Comparison of ENCODE assay signal across 8 cellular contexts in the genomic region with DNA sequence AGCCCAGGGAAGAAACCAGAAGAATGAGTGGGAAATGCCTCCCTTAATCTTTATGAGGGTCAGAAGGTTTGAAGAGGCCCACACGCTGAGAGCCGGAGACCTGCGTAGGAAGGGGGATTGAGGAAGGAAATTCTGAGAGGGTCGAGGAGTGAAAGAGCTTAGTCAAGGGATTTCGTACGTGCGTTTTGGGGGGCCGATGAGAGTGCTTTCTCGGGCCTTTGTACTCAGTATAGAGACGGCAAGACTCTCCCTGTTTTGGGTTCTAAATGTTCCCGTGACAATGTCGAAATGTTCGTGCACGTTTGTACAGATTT. TPM values are rescaled to one million over a fixed set of nuclear protein-coding genes. Genes with fewer than 3 reads are reported as not detected.
DNase-seq lines count a peak whose midpoint lies in the region; FAIRE-seq and TF ChIP-seq lines count a peak whose summit lies in the region.

No MANE protein-coding gene starts in this region.

- TF ChIP-seq EP300 in sigmoid colon (IDR thresholded peaks at IDR 0.05), result no peak

- H3K9me3 ChIP-seq in HUES64 (ENCODE audit: insufficient read depth, low read depth, low read length) (no peaks in the 10 kb centered on the region), sigmoid colon (no peaks in the 10 kb centered on the region)

- H3K4me1 ChIP-seq in HUES64 (ENCODE audit: insufficient read depth, low read length) (peaks cover 13% of the 10 kb centered on the region), sigmoid colon (peaks cover 0 to 49% (median 44%) of the 10 kb centered on the region in 4 donors)

- peak overlapping the region; percentile 88 for H3K4me3 ChIP-seq in HUES64 (ENCODE audit: low read length)
- peak overlapping the region; percentile 58 to 87 (median 74) for H3K4me3 ChIP-seq in sigmoid colon

- H3K36me3 ChIP-seq in HUES64 (ENCODE audit: insufficient read depth, low read length) (peaks cover 25% of the 10 kb centered on the region), sigmoid colon (no peaks in the 10 kb centered on the region)

- H3K9ac ChIP-seq in HUES64 (ENCODE audit: low read depth, low read length), result peak overlapping the region; percentile 97

- TF ChIP-seq POLR2A in GM12891 (IDR thresholded peaks at IDR 0.05; ENCODE audit: low read depth, low read length) (no peak), sigmoid colon (IDR thresholded peaks at IDR 0.05) (no peak)

- FAIRE-seq in GM12891 (lab: Jason Lieb, UNC), result peak; percentile 67

- under 1% methylated on average over 14 of the region's 14 CpGs for WGBS in HUES64
- 0 to 1% methylated on average over 14 of the region's 14 CpGs for WGBS in sigmoid colon, 2 donors

- no peak for TF ChIP-seq CTCF in sigmoid colon (IDR thresholded peaks at IDR 0.05)

- H3K27ac ChIP-seq in HUES64 (ENCODE audit: low read depth, low read length) (peak overlapping the region; percentile 84), epithelial cell of prostate (peak overlapping the region; percentile 58), sigmoid colon (peak overlapping the region; percentile 86 to 95 (median 92))

- intact Hi-C loops in sigmoid colon (cut with DNase I), result loop anchor here (5.0 to 10.0 kb wide), 2 partner anchors 338 to 1084 kb away; partner anchors contain the start of gene RPS13

- DNase-seq in GM12891 (ENCODE audit: insufficient read length, low spot score), result no peak
- DNase-seq in epithelial cell of prostate (ENCODE audit: low read depth, low spot score), result no peak
- no peak for DNase-seq in sigmoid colon
- DNase-seq in stimulated activated CD4-positive, alpha-beta T cell treated with anti-CD3 and anti-CD28 coated beads, Interleukin-4, amount 100 ng/mL, for 1 hour, result no peak
- DNase-seq in NK-92 treated with Interleukin-12 subunit alpha and Interleukin-12 subunit beta, amount 100 ng/mL, for 24 hours (lab: John Stamatoyannopoulos, UW), result no peak
- DNase-seq in NCI-H524 treated with DMSO at 0.1 percent for 48 hours (lab: John Stamatoyannopoulos, UW), result no peak
- no peak for DNase-seq in NCI-H226

- no peaks in the 10 kb centered on the region for H3K27me3 ChIP-seq in HUES64 (ENCODE audit: insufficient read depth, low read length)
- no peaks in the 10 kb centered on the region for H3K27me3 ChIP-seq in sigmoid colon

TF ChIP-seq in GM12891, 5 proteins besides CTCF, POLR2A, EP300 and RAD21:
- TF ChIP-seq TAF1 (IDR thresholded peaks at IDR 0.05; ENCODE audit: low read depth, low read length), result no peak; the same call in 1 of the 2 replicates
- no peak for TF ChIP-seq SPI1 (IDR thresholded peaks at IDR 0.05; ENCODE audit: low read depth, low read length)
- no peak for TF ChIP-seq POU2F2 (IDR thresholded peaks at IDR 0.05; ENCODE audit: low read depth, low read length)
- TF ChIP-seq POLR2AphosphoS5 (IDR thresholded peaks at IDR 0.05; ENCODE audit: low read depth, low read length), result no peak; the same call in 1 of the 2 replicates

RNA-seq across cellular contexts. Expression of gene C11orf58, which starts 0.5 kb away (rescaled TPM):
- polyA plus RNA-seq in GM12891 (2012; ENCODE audit: low read depth, missing spikeins), result 189 TPM
- 199 TPM for polyA plus RNA-seq in HUES64 (2013, experiment 1 of 2)
- 193 TPM for polyA plus RNA-seq in HUES64 (2013, experiment 2 of 2)
- total RNA-seq in sigmoid colon, result 100 to 1,000 TPM; 136 to 222 (median 178) TPM
- 100 to 1,000 TPM in 2 of 3 donors, 10 to 100 TPM in 1; 89.8 to 117 (median 108) TPM for polyA plus RNA-seq in sigmoid colon
